Comparison of ENCODE assay signal across 8 cellular contexts in the genomic region with DNA sequence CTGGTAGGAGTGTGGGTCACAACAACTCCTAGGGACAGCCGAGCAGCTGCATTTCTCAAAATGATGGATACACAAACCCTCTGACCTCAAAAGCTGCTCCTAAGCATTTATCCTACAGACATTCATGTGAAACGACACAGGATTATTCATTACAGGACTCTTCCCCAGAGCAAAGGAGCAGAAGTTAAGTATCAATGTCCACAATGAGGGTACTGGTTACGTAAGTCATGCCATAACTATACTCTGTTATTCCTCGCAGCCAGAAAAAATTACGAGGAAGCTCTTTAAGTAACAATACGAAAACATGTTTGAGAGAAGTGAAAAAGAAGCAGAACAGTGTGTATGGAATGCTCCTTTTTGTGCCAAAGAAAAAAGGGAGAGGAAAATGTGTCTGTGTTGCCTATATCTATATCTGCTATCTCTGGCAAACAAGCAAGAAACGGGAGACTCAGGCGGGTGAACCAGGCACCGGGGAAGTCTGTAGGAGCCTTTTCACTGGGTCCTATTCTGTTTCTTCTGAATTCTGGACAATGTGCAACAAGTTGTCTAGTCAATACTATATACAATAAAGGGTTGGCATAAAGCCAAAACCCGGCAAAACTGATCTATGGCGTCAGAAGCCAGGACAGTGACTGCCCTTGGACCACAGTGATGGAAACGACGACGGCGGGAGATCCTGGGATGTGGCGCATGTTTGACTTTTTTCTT. TPM values are rescaled to one million over a fixed set of nuclear protein-coding genes. Genes with fewer than 3 reads are reported as not detected.
DNase-seq lines count a peak whose midpoint lies in the region; ATAC-seq, FAIRE-seq and TF ChIP-seq lines count a peak whose summit lies in the region.

No MANE protein-coding gene starts in this region.

- no peak for TF ChIP-seq POLR2A in A549 (IDR thresholded peaks at IDR 0.05; ENCODE audit: low read length)

- H3K27me3 Mint-ChIP-seq in HFFc6 (ENCODE audit: insufficient read depth), result no peaks in the 10 kb centered on the region; the same call in 1 of the 2 replicates
- H3K27me3 Mint-ChIP-seq in memory B cell, result peaks cover 2% of the 10 kb centered on the region

- FAIRE-seq in A549 (lab: Jason Lieb, UNC), result peak; percentile 51

- H3K36me3 Mint-ChIP-seq in HFFc6 (ENCODE audit: low read depth), result no peaks in the 10 kb centered on the region
- peaks cover 6% of the 10 kb centered on the region for H3K36me3 Mint-ChIP-seq in memory B cell

- POLR2A ChIA-PET in A549 (lab: Yijun Ruan, JAX), result interaction anchor here (1.6 kb wide), 1 partner anchor 16 kb away, joined by 5 read pairs; the partner anchor contains the start of gene ZNF628
- POLR2A ChIA-PET in HEK293T (lab: Yijun Ruan, JAX), result interaction anchor here (0.9 to 1.1 kb wide), 2 partner anchors 16 to 343 kb away, joined by 3 read pairs; partner anchors contain the start of genes PPP1R12C and ZNF628

- TF ChIP-seq RAD21 in A549 (conservative IDR thresholded peaks at IDR 0.05 in 1 of 2, IDR thresholded peaks at IDR 0.05 in 1 of 2), result no peak

- H3K4me1 ChIP-seq in A549, result peaks cover 14% of the 10 kb centered on the region; the same call in 2 of the 3 replicates

- WGBS in A549 (ENCODE audit: missing lambda C conversion rate), result 72% methylated on average over 16 of the region's 16 CpGs

- in situ Hi-C loops in astrocyte of the spinal cord (cut with HindIII; ENCODE audit: low sequenced_read_pairs), result no loop called here

- H3K4me2 ChIP-seq in A549, result peak overlapping the region; percentile 92

- no peak for TF ChIP-seq CTCF in A549 (IDR thresholded peaks at IDR 0.05)
- no peak for TF ChIP-seq CTCF in HFFc6 (IDR thresholded peaks at IDR 0.05)
- TF ChIP-seq CTCF in astrocyte of the spinal cord (IDR thresholded peaks at IDR 0.05; ENCODE audit: low read depth, low read length), result no peak

- TF ChIP-seq EP300 in A549 (IDR thresholded peaks at IDR 0.05), result no peak

- H3K4me3 Mint-ChIP-seq in HFFc6 (peak overlapping the region; percentile 94), memory B cell (peak overlapping the region; percentile 86)

- H3K4me3 ChIP-seq in A549 (no peak overlapping the region), astrocyte of the spinal cord (ENCODE audit: low read depth, low read length) (peak overlapping the region; percentile 96)

- DNase-seq in A549 (ENCODE audit: low read depth in 1 of 2, low spot score in 1 of 2) (no peak), HFFc6 (peak; percentile 23), astrocyte of the spinal cord (ENCODE audit: low read depth, low spot score) (no peak), memory B cell (ENCODE audit: low spot score in 2 of 2) (no peak), HEK293T (ENCODE audit: extremely low spot score) (no peak)

- H3K9me3 ChIP-seq in A549, result no peaks in the 10 kb centered on the region

- H3K27ac ChIP-seq in A549, result no peak overlapping the region; a peak in 1 of 6 replicates

- H3K4me1 Mint-ChIP-seq in HFFc6 (ENCODE audit: low read depth) (peaks cover 30% of the 10 kb centered on the region), memory B cell (peaks cover 18% of the 10 kb centered on the region)

- CTCF ChIA-PET in A549 (lab: Yijun Ruan, JAX), result interaction anchor here (0.9 to 5.6 kb wide), 8 partner anchors 8 to 319 kb away, joined by 3 to 35 read pairs (median 10); partner anchors contain the start of gene SHISA7
- CTCF ChIA-PET in HEK293T (lab: Yijun Ruan, JAX), result interaction anchor here (0.7 kb wide), 1 partner anchor 294 kb away, joined by 3 read pairs; the partner anchor contains the start of gene DNAAF3

- no peaks in the 10 kb centered on the region for H3K9me3 Mint-ChIP-seq in HFFc6
- H3K9me3 Mint-ChIP-seq in memory B cell, result no peaks in the 10 kb centered on the region

- no peak for ATAC-seq in A549
- ATAC-seq in memory B cell (ENCODE audit: low read depth), result no peak
- no peak for ATAC-seq in HG03025 (IDR thresholded peaks at IDR 0.05; ENCODE audit: low FRiP score, unreplicated experiment)
- ATAC-seq in HG03520 (IDR thresholded peaks at IDR 0.05; ENCODE audit: unreplicated experiment), result no peak
- no peak for ATAC-seq in GM21576 (IDR thresholded peaks at IDR 0.05; ENCODE audit: unreplicated experiment)

- H3K27ac Mint-ChIP-seq in HFFc6 (peak overlapping the region; percentile 82), memory B cell (peak overlapping the region; percentile 85)

TF ChIP-seq in A549, 52 proteins besides CTCF, POLR2A, EP300 and RAD21 (continues in another document):
- TF ChIP-seq RARB (CRISPR knock-in tag; IDR thresholded peaks at IDR 0.05) (no peak), JUN (IDR thresholded peaks at IDR 0.05) (no peak), NR3C1 (IDR thresholded peaks at IDR 0.05) (no peak), FOXS1 (CRISPR knock-in tag; IDR thresholded peaks at IDR 0.05) (no peak), HMGXB4 (CRISPR knock-in tag; IDR thresholded peaks at IDR 0.05; ENCODE audit: borderline replicate concordance) (no peak)

TF ChIP-seq in HEK293T, 16 proteins besides CTCF, POLR2A, EP300 and RAD21:
- TF ChIP-seq CTBP1 (IDR thresholded peaks at IDR 0.05; ENCODE audit: borderline replicate concordance) (no peak), BHLHE40 (IDR thresholded peaks at IDR 0.05; ENCODE audit: borderline replicate concordance) (no peak), HDGF (IDR thresholded peaks at IDR 0.05; ENCODE audit: borderline replicate concordance) (no peak), TARDBP (IDR thresholded peaks at IDR 0.05) (no peak), ELF4 (IDR thresholded peaks at IDR 0.05) (no peak), SP1 (IDR thresholded peaks at IDR 0.05) (no peak)

RNA-seq across cellular contexts. Expression of gene ISOC2, which starts 1.3 kb away (rescaled TPM):
- 45.3 and 51.5 TPM in 2 replicates for polyA plus RNA-seq in A549 (2011; rRNA removed)
- 79.6 and 132 TPM in 2 replicates for polyA plus RNA-seq in A549 (2012; cell fraction: cytosol; rRNA removed)
- 77.2 and 99.3 TPM in 2 replicates for polyA plus RNA-seq in A549 (2012; cell fraction: nucleus; rRNA removed)
- 52.7 to 57.8 TPM (median 54.1 TPM) in 3 replicates for polyA plus RNA-seq in A549 (2017; fragmentation: RNase III; extraction: RNeasy Plus Mini Kit Qiagen cat#74134 plus additional on column Dnase treatment)
- polyA minus RNA-seq in A549 (2011; rRNA and poly(A)+ RNA removed), result 16.2 and 19.7 TPM in 2 replicates
- total RNA-seq in HFFc6 (2021; fragmentation: NEBNext Ultra II Directional; extraction: Animal tissue kit (Norgen Biotek cat#: 25700)), result 10 to 100 TPM; 60.1 to 81.4 (median 66.8) TPM

RNA-seq across cellular contexts. Expression of gene C19orf85, which starts 4.4 kb away (rescaled TPM):
- polyA plus RNA-seq in A549 (2011; rRNA removed) (not detected in 2 replicates), A549 (2017; fragmentation: RNase III; extraction: RNeasy Plus Mini Kit Qiagen cat#74134 plus additional on column Dnase treatment) (not detected in 3 replicates)
- not detected in 2 replicates for polyA plus RNA-seq in A549 (2012; cell fraction: cytosol; rRNA removed)
- polyA plus RNA-seq in A549 (2012; cell fraction: nucleus; rRNA removed), result not detected in 2 replicates
- not detected in 2 replicates for polyA minus RNA-seq in A549 (2011; rRNA and poly(A)+ RNA removed)
- total RNA-seq in HFFc6 (2021; fragmentation: NEBNext Ultra II Directional; extraction: Animal tissue kit (Norgen Biotek cat#: 25700)), result not detected

RNA-seq across cellular contexts. Expression of gene ZNF628, which starts 16.3 kb away (rescaled TPM):
- polyA plus RNA-seq in A549 (2011; rRNA removed) (0.32 and 0.48 TPM in 2 replicates), A549 (2017; fragmentation: RNase III; extraction: RNeasy Plus Mini Kit Qiagen cat#74134 plus additional on column Dnase treatment) (4.7 to 5.9 TPM (median 5.7 TPM) in 3 replicates)
- 2.5 and 4.8 TPM in 2 replicates for polyA plus RNA-seq in A549 (2012; cell fraction: cytosol; rRNA removed)
- 7.0 and 12.6 TPM in 2 replicates for polyA plus RNA-seq in A549 (2012; cell fraction: nucleus; rRNA removed)
- polyA minus RNA-seq in A549 (2011; rRNA and poly(A)+ RNA removed), result 0.70 and 1.0 TPM in 2 replicates
- 10 to 100 TPM in 2 of 6 experiments, 1 to 10 TPM in 4; 8.6 to 11.3 (median 9.5) TPM for total RNA-seq in HFFc6 (2021; fragmentation: NEBNext Ultra II Directional; extraction: Animal tissue kit (Norgen Biotek cat#: 25700))

RNA-seq across cellular contexts. Expression of gene SHISA7, which starts 17.0 kb away (rescaled TPM):
- polyA plus RNA-seq in A549 (2011; rRNA removed) (0.03 TPM in 1 of 2 replicates, not detected in the other), A549 (2017; fragmentation: RNase III; extraction: RNeasy Plus Mini Kit Qiagen cat#74134 plus additional on column Dnase treatment) (0.01 TPM in 1 of 3 replicates, not detected in the others)
- not detected in 2 replicates for polyA plus RNA-seq in A549 (2012; cell fraction: cytosol; rRNA removed)
- polyA plus RNA-seq in A549 (2012; cell fraction: nucleus; rRNA removed), result 0.01 TPM in 1 of 2 replicates, not detected in the other
- polyA minus RNA-seq in A549 (2011; rRNA and poly(A)+ RNA removed), result 0.15 TPM in 1 of 2 replicates, not detected in the other
- total RNA-seq in HFFc6 (2021; fragmentation: NEBNext Ultra II Directional; extraction: Animal tissue kit (Norgen Biotek cat#: 25700)), result not detected

RNA-seq across cellular contexts. Expression of gene NAT14, which starts 24.9 kb away (rescaled TPM):
- polyA plus RNA-seq in A549 (2011; rRNA removed) (16.8 and 21.0 TPM in 2 replicates), A549 (2017; fragmentation: RNase III; extraction: RNeasy Plus Mini Kit Qiagen cat#74134 plus additional on column Dnase treatment) (46.5 to 57.4 TPM (median 50.3 TPM) in 3 replicates)
- 48.1 and 50.6 TPM in 2 replicates for polyA plus RNA-seq in A549 (2012; cell fraction: cytosol; rRNA removed)
- polyA plus RNA-seq in A549 (2012; cell fraction: nucleus; rRNA removed), result 98.9 and 106 TPM in 2 replicates
- 7.6 and 10.2 TPM in 2 replicates for polyA minus RNA-seq in A549 (2011; rRNA and poly(A)+ RNA removed)
- total RNA-seq in HFFc6 (2021; fragmentation: NEBNext Ultra II Directional; extraction: Animal tissue kit (Norgen Biotek cat#: 25700)), result 10 to 100 TPM; 53.3 to 72.0 (median 61.3) TPM
